In the genomic region with DNA sequence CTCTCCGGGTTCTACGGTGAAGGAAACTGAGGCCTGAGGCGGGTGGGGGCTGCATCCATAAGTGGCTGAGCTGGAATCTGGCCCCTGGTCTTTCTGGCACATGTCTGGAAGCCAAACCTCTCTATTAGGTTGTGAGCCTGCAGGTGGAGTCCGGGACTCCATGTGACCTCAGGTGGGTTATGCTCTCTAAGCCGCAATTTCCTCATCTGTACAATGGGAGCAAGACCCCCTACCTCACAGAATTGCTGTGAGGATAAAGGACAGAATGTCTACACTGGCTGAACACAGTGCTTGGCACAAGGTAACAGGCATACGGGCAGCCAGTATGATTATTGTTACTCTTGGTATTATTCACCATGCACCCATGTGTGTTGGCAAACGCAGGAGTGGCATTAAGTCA, we compare ENCODE assay signal across 25 cellular contexts. TPM values are rescaled to one million over a fixed set of nuclear protein-coding genes. Genes with fewer than 3 reads are reported as not detected.
DNase-seq lines count a peak whose midpoint lies in the region; ATAC-seq, FAIRE-seq and TF ChIP-seq lines count a peak whose summit lies in the region.
"Had no signal": no experiment of that assay in that cellular context is flagged by ENCODE, and none has a peak within 500 bp of the region (broad histone marks: within the 10 kb centered on the region; RNA-seq: fewer than 3 reads in every experiment).

No MANE protein-coding gene starts in this region.

- H3K27ac Mint-ChIP-seq in brain (peak overlapping the region in 3 of 5 experiments; percentile 9 to 19 (median 14)), nephron (peak overlapping the region in 2 of 3 experiments; percentile 47 to 48)
- H3K27ac Mint-ChIP-seq: CD4-positive, alpha-beta memory T cell had no signal

- H3K4me1 Mint-ChIP-seq in brain: peaks cover 68% of the 10 kb centered on the region
- H3K4me1 Mint-ChIP-seq in nephron: peaks cover 46% of the 10 kb centered on the region

- WGBS in HepG2 (ENCODE audit: low lambda C conversion rate): 98% methylated on average over 6 of the region's 7 CpGs
- WGBS in right lobe of liver (ENCODE audit: insufficient coverage, low coverage, low lambda C conversion rate, missing lambda C conversion rate): 75% methylated on average over 1 of the region's 7 CpGs

- H3K27me3 ChIP-seq in HepG2 (ENCODE audit: control insufficient read depth in 1 of 2, insufficient read depth in 2 of 2, low read length in 2 of 2) (no peaks in the 10 kb centered on the region; a peak in 1 of 5 replicates), right lobe of liver (no peaks in the 10 kb centered on the region)

- peaks cover 60% of the 10 kb centered on the region for H4K20me1 ChIP-seq in HepG2 (ENCODE audit: insufficient read depth, low read length)

- TF ChIP-seq RAD21 in HepG2 (CRISPR knock-in tag; IDR thresholded peaks at IDR 0.05): no peak

- in situ Hi-C loops in HepG2 (cut with HindIII; ENCODE audit: extremely low pct_ligation_motif_present, low pct_unique_long_range_greater_than_20kb): loop anchor here (5.0 kb wide), 1 partner anchor 33 kb away; no protein-coding TSS in a partner anchor

- H3K4me1 ChIP-seq in HepG2 (ENCODE audit: insufficient read depth, low read length) (peaks cover 98% of the 10 kb centered on the region), right lobe of liver (peaks cover 0 to 34% (median 14%) of the 10 kb centered on the region in 4 donors)

- H3K9me3 Mint-ChIP-seq in brain: no peaks in the 10 kb centered on the region
- H3K9me3 Mint-ChIP-seq in nephron: no peaks in the 10 kb centered on the region
- H3K9me3 Mint-ChIP-seq: CD4-positive, alpha-beta memory T cell had no signal

- H3K9ac ChIP-seq in HepG2 (ENCODE audit: insufficient read depth, low read depth, low read length): no peak overlapping the region
- H3K9ac ChIP-seq: BLaER1 treated with 17β-estradiol and CSF1 and Interleukin-3, amounts not matched to agents 10 nM and 100 nM had no signal

- DNase-seq in HepG2 (ENCODE audit: low spot score) (no peak), right lobe of liver (no peak), NCI-H526 treated with DMSO at 0.1 percent for 48 hours (lab: John Stamatoyannopoulos, UW) (no peak), cerebellar nuclear complex (lab: John Stamatoyannopoulos, UW) (no peak)
- DNase-seq: GOT3, MV-4-11, NCI-H1694, NCI-H2081, NCI-H2171 treated with DMSO at 0.1 percent for 48 hours, NCI-H526, OCI-M1, RPMI8226, SIG-M5 had no signal

- CTCF ChIA-PET in HepG2 (lab: Yijun Ruan, JAX; ENCODE audit: low intra/inter-chr PET ratio, low total read pairs): no interaction called here

- TF ChIP-seq EP300 in HepG2 (IDR thresholded peaks at IDR 0.05; ENCODE audit: low read depth in 2 of 2, low read length in 2 of 2): no peak
- no peak for TF ChIP-seq EP300 in HepG2 (CRISPR knock-in tag; IDR thresholded peaks at IDR 0.05; ENCODE audit: borderline replicate concordance)

- intact Hi-C loops in HepG2 (cut with micrococcal nuclease; ENCODE audit: unreplicated experiment): loop anchor here (10.0 kb wide), 1 partner anchor 74 kb away; a partner anchor contains a TSS
- intact Hi-C loops in right lobe of liver (cut with DNase I): loop anchor here in 1 of 2 donors (10.0 kb wide), 1 partner anchor 84 kb away; no protein-coding TSS in a partner anchor

- H3K4me3 Mint-ChIP-seq in brain (no peak overlapping the region), nephron (no peak overlapping the region)
- H3K4me3 Mint-ChIP-seq: CD4-positive, alpha-beta memory T cell had no signal

- H3K4me2 ChIP-seq in HepG2 (ENCODE audit: low read depth, low read length): 0 out of 2 replicates have a peak overlapping the region, but pooled peaks have one; percentile 13

- H3K36me3 ChIP-seq in HepG2 (replicated peaks in 1 of 2; ENCODE audit: control insufficient read depth in 1 of 2, insufficient read depth in 2 of 2, low read length in 2 of 2) (peaks cover 29 to 52% of the 10 kb centered on the region in 2 experiments), right lobe of liver (peaks cover 0 to 17% (median 9%) of the 10 kb centered on the region in 4 donors)

- H3K27me3 Mint-ChIP-seq in brain (no peaks in the 10 kb centered on the region), nephron (ENCODE audit: low read depth) (no peaks in the 10 kb centered on the region)

- no peak for TF ChIP-seq CTCF in HepG2 (CRISPR knock-in tag; IDR thresholded peaks at IDR 0.05)
- no peak for TF ChIP-seq CTCF in right lobe of liver (IDR thresholded peaks at IDR 0.05)
- TF ChIP-seq CTCF in brain (conservative IDR thresholded peaks at IDR 0.05): no peak
- no peak for TF ChIP-seq CTCF in nephron (IDR thresholded peaks at IDR 0.05; ENCODE audit: unreplicated experiment in 3 of 3)

- no TSS peak for BruUV-seq in HepG2 (replicated peaks; lab: Mats Ljungman, UMichigan)

- H2AFZ ChIP-seq in HepG2 (ENCODE audit: low read length): no peak overlapping the region

- no peak for FAIRE-seq in HepG2 (lab: Jason Lieb, UNC)
- FAIRE-seq: G401.6, GM12892, GM18507 had no signal

- peak in 1 of 2 experiments; percentile 29; a peak in 1 of 4 replicates for TF ChIP-seq POLR2A in HepG2 (IDR thresholded peaks at IDR 0.05; ENCODE audit: insufficient read depth in 1 of 2, low read depth in 2 of 2, low read length in 2 of 2)
- no peak for TF ChIP-seq POLR2A in right lobe of liver (IDR thresholded peaks at IDR 0.05)

- POLR2A ChIA-PET in HepG2 (lab: Yijun Ruan, JAX): interaction anchor here (6.2 kb wide), 1 partner anchor 16 kb away, joined by 63 read pairs; no protein-coding TSS in a partner anchor

- peaks cover 19% of the 10 kb centered on the region for H3K36me3 Mint-ChIP-seq in brain
- H3K36me3 Mint-ChIP-seq in nephron (ENCODE audit: low read depth): peaks cover 21% of the 10 kb centered on the region
- H3K36me3 Mint-ChIP-seq: CD4-positive, alpha-beta memory T cell had no signal

- ATAC-seq in HepG2 (no peak), right lobe of liver (no peak), HG03135 (IDR thresholded peaks at IDR 0.05; ENCODE audit: unreplicated experiment) (no peak), GM21367 (IDR thresholded peaks at IDR 0.05; ENCODE audit: unreplicated experiment) (no peak)
- ATAC-seq: SK-N-SH treated with all-trans-retinoic acid at 6 μM for 48 hours had no signal

- H3K9me3 ChIP-seq in HepG2 (ENCODE audit: low read length) (no peaks in the 10 kb centered on the region), right lobe of liver (no peaks in the 10 kb centered on the region)
- H3K9me3 ChIP-seq: BLaER1 treated with 17β-estradiol and CSF1 and Interleukin-3, amounts not matched to agents 10 nM and 100 nM had no signal

- H3K79me2 ChIP-seq in HepG2 (ENCODE audit: insufficient read depth, low read length): peaks cover 78% of the 10 kb centered on the region

- no peak overlapping the region; a peak in 1 of 6 replicates for H3K4me3 ChIP-seq in HepG2 (replicated peaks in 1 of 3; ENCODE audit: insufficient read depth in 1 of 3, low read depth in 2 of 3, low read length in 3 of 3)
- no peak overlapping the region for H3K4me3 ChIP-seq in right lobe of liver
- H3K4me3 ChIP-seq: BLaER1 treated with 17β-estradiol and CSF1 and Interleukin-3, amounts not matched to agents 10 nM and 100 nM had no signal

- H3K27ac ChIP-seq in HepG2 (ENCODE audit: extremely low read length, insufficient read depth, low read length) (no peak overlapping the region), right lobe of liver (no peak overlapping the region)
- H3K27ac ChIP-seq: 22Rv1; BLaER1 treated with 17β-estradiol and CSF1 and Interleukin-3, amounts not matched to agents 10 nM and 100 nM; HL-60 had no signal

TF ChIP-seq in HepG2, 621 proteins besides CTCF, POLR2A, EP300 and RAD21 (continues in another document):
- TF ChIP-seq, protein P1, sequence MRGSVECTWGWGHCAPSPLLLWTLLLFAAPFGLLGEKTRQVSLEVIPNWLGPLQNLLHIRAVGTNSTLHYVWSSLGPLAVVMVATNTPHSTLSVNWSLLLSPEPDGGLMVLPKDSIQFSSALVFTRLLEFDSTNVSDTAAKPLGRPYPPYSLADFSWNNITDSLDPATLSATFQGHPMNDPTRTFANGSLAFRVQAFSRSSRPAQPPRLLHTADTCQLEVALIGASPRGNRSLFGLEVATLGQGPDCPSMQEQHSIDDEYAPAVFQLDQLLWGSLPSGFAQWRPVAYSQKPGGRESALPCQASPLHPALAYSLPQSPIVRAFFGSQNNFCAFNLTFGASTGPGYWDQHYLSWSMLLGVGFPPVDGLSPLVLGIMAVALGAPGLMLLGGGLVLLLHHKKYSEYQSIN (CRISPR knock-in tag; IDR thresholded peaks at IDR 0.05; ENCODE audit: borderline replicate concordance): no peak
- TF ChIP-seq ZNF629 (CRISPR knock-in tag; conservative IDR thresholded peaks at IDR 0.05): peak; percentile 77

RNA-seq across cellular contexts. Expression of a gene that starts 6.7 kb away (rescaled TPM):
- 15.5 and 33.6 TPM in 2 replicates for total RNA-seq in HepG2 (2016; rRNA removed; fragmentation: Illumina TruSeq; extraction: Trizol)
- total RNA-seq in HepG2 (2016; cell fraction: cytosol; rRNA removed; fragmentation: Illumina TruSeq; extraction: Trizol; ENCODE audit: low read depth): 6.7 and 7.8 TPM in 2 replicates
- total RNA-seq in HepG2 (2016; cell fraction: insoluble cytoplasmic fraction; rRNA removed; fragmentation: Illumina TruSeq; extraction: Trizol): 10.8 and 35.8 TPM in 2 replicates
- 14.9 and 16.9 TPM in 2 replicates for total RNA-seq in HepG2 (2016; cell fraction: membrane; rRNA removed; fragmentation: Illumina TruSeq; extraction: Trizol)
- total RNA-seq in HepG2 (2016; cell fraction: nucleus; rRNA removed; fragmentation: Illumina TruSeq; extraction: Trizol): 41.9 and 47.9 TPM in 2 replicates
- 53.6 and 62.5 TPM in 2 replicates for polyA plus RNA-seq in HepG2 (2011; rRNA removed)
- polyA plus RNA-seq in HepG2 (2011; cell fraction: cytosol; rRNA removed): 39.1 and 62.9 TPM in 2 replicates
- polyA plus RNA-seq in HepG2 (2011; cell fraction: nucleus; rRNA removed): 163 and 212 TPM in 2 replicates
- polyA plus RNA-seq in HepG2 (2012): 25.4 and 56.3 TPM in 2 replicates
- polyA plus RNA-seq in HepG2 (2016; cell fraction: cytosol; fragmentation: Illumina TruSeq; extraction: Trizol; ENCODE audit: low read depth): 2.1 and 2.2 TPM in 2 replicates
- polyA plus RNA-seq in HepG2 (2016; cell fraction: insoluble cytoplasmic fraction; fragmentation: Illumina TruSeq; extraction: Trizol; ENCODE audit: low read depth): 11.5 and 14.9 TPM in 2 replicates
- polyA plus RNA-seq in HepG2 (2016; cell fraction: membrane; fragmentation: Illumina TruSeq; extraction: Trizol; ENCODE audit: low read depth): 5.7 and 6.8 TPM in 2 replicates
- 84.4 and 87.2 TPM in 2 replicates for polyA plus RNA-seq in HepG2 (2016; cell fraction: nucleus; fragmentation: Illumina TruSeq; extraction: Trizol; ENCODE audit: insufficient read depth, low read depth)
- polyA minus RNA-seq in HepG2 (2011; rRNA and poly(A)+ RNA removed; ENCODE audit: low replicate concordance): 69.9 and 218 TPM in 2 replicates
- polyA minus RNA-seq in HepG2 (2011; cell fraction: cytosol; rRNA and poly(A)+ RNA removed): 72.7 and 86.9 TPM in 2 replicates
- polyA minus RNA-seq in HepG2 (2011; cell fraction: nucleus; rRNA and poly(A)+ RNA removed): 65.6 and 79.3 TPM in 2 replicates
- total RNA-seq in right lobe of liver: 10 to 100 TPM in 4 of 6 experiments, 1 to 10 TPM in 2; 6.0 to 14.7 (median 10.8) TPM
- 2.6 TPM for polyA plus RNA-seq in brain (ENCODE audit: insufficient read depth, low read depth, low replicate concordance)
- total RNA-seq: CD4-positive, alpha-beta memory T cell had no signal
- polyA plus RNA-seq: CD4-positive, alpha-beta memory T cell had no signal
